Comparison of ENCODE assay signal across 8 cellular contexts in the genomic region with DNA sequence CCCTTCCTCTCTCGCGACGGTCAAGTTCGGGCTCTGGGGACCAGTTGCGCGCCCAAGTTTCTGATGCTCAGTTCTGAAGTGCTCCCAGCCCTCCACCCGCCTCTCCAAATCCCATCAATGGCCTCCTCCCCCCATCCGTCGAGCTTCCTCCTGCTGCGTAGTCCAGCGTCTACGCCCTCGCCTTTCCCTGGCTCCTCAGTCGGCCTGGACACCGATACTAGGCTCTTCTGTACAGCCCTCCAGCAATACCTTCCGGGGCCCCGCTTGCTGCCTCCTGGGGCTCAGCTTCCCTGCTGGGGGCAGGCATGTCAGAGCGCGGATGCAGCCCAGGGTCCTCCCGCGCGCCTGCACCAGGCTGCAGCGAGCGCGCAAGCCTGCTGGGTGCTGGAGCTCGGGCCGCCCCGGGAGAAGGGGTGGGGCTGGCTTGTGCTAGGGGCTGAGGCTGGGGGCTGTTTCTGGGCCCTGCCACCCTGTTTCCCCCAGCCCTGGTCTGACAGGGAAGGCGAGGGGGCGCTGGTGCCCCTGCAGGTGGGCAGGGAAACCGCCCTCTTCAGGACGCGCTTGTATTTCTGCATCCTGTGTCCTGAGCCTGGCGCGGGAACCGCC.
DNase-seq lines count a peak whose midpoint lies in the region; ATAC-seq and TF ChIP-seq lines count a peak whose summit lies in the region.

No MANE protein-coding gene starts in this region.

- H3K4me3 ChIP-seq in GM23338 (peak overlapping the region; percentile 76), skeletal muscle cell (ENCODE audit: low read depth, low read length) (peak overlapping the region; percentile 26), Karpas-422 (ENCODE audit: low read length) (no peak overlapping the region)

- no peak overlapping the region for H3K27ac Mint-ChIP-seq in GM23338

- H2AFZ ChIP-seq in GM23338 (peak overlapping the region; percentile 98), Karpas-422 (ENCODE audit: low read length) (no peak overlapping the region)

- H4K20me1 ChIP-seq in GM23338 (replicated peaks; ENCODE audit: insufficient read depth) (no peaks in the 10 kb centered on the region), Karpas-422 (ENCODE audit: insufficient read depth, low read depth, low read length) (no peaks in the 10 kb centered on the region)

- peak overlapping the region; percentile 74 for H3K4me3 Mint-ChIP-seq in GM23338

- peak overlapping the region; percentile 85 for H3K4me2 ChIP-seq in GM23338
- no peak overlapping the region for H3K4me2 ChIP-seq in Karpas-422 (ENCODE audit: low read depth, low read length, poor library complexity, severe bottlenecking)

- H3K4me1 ChIP-seq in GM23338 (ENCODE audit: insufficient read depth) (peaks cover 30% of the 10 kb centered on the region), Karpas-422 (ENCODE audit: low read length) (no peaks in the 10 kb centered on the region)

- no peaks in the 10 kb centered on the region for H3K36me3 Mint-ChIP-seq in GM23338 (ENCODE audit: low read depth)

- peaks cover 29% of the 10 kb centered on the region for H3K4me1 Mint-ChIP-seq in GM23338

- H3K9me2 ChIP-seq in GM23338 (ENCODE audit: insufficient read depth) (no peaks in the 10 kb centered on the region), Karpas-422 (replicated peaks; ENCODE audit: insufficient read depth, low read length) (no peaks in the 10 kb centered on the region)

- TF ChIP-seq CTCF in GM23338 (conservative IDR thresholded peaks at IDR 0.05; ENCODE audit: low read depth in 2 of 2), result peak; percentile 54 to 63

- no peaks in the 10 kb centered on the region for H3F3A ChIP-seq in GM23338 (replicated peaks; ENCODE audit: low read depth)

- H3K27ac ChIP-seq in GM23338 (ENCODE audit: low read depth) (no peak overlapping the region), Karpas-422 (ENCODE audit: low read length) (no peak overlapping the region)

- H3K9me3 Mint-ChIP-seq in GM23338, result no peaks in the 10 kb centered on the region

- H3K9ac ChIP-seq in Karpas-422 (ENCODE audit: low read length), result no peak overlapping the region

- H3K27me3 ChIP-seq in GM23338 (ENCODE audit: insufficient read depth) (peaks cover 22% of the 10 kb centered on the region), Karpas-422 (ENCODE audit: low read length) (no peaks in the 10 kb centered on the region)

- DNase-seq in GM23338 (ENCODE audit: low spot score) (peak; percentile 71), activated T-cell treated with anti-CD3 and anti-CD28 coated beads for 1 hour (ENCODE audit: low read depth) (peak; percentile 6), head of caudate nucleus (peak in 36 of 42 donors; percentile 3 to 51 (median 16)), skeletal muscle cell (ENCODE audit: low read depth) (no peak), OCI-M1 (lab: John Stamatoyannopoulos, UW) (no peak), Karpas-422 (no peak), NCI-H774 (lab: John Stamatoyannopoulos, UW) (no peak)

- ATAC-seq in GM23338 (peak; percentile 92), HG02642 (IDR thresholded peaks at IDR 0.05; ENCODE audit: poor library complexity, unreplicated experiment) (no peak)

- intact Hi-C loops in head of caudate nucleus (cut with DNase I), result no loop called here

- H3K79me2 ChIP-seq in GM23338 (replicated peaks; ENCODE audit: insufficient read depth), result no peaks in the 10 kb centered on the region
- no peaks in the 10 kb centered on the region for H3K79me2 ChIP-seq in Karpas-422 (ENCODE audit: low read length)

- H3K36me3 ChIP-seq in GM23338 (ENCODE audit: insufficient read depth), result no peaks in the 10 kb centered on the region
- H3K36me3 ChIP-seq in Karpas-422 (ENCODE audit: insufficient read depth, low read length), result no peaks in the 10 kb centered on the region

- H3K9me3 ChIP-seq in Karpas-422 (ENCODE audit: low read length), result no peaks in the 10 kb centered on the region

- peaks cover 15% of the 10 kb centered on the region for H3K27me3 Mint-ChIP-seq in GM23338 (ENCODE audit: insufficient read depth, low read depth, poor library complexity)

TF ChIP-seq in GM23338, 12 proteins besides CTCF, POLR2A, EP300 and RAD21:
- TF ChIP-seq NANOG (IDR thresholded peaks at IDR 0.05; ENCODE audit: borderline replicate concordance), result no peak

Comparison
In these comparisons a context has a peak if more than half of its experiments do, and no peak if none do; other contexts are left out.
1. DNase-seq: peak in GM23338 (single experiment), activated T-cell treated with anti-CD3 and anti-CD28 coated beads for 1 hour (single experiment) and head of caudate nucleus (36 of 42); none in skeletal muscle cell (single experiment), OCI-M1 (single experiment), Karpas-422 (single experiment) and NCI-H774 (single experiment).